Comparison of ENCODE assay signal across 9 cellular contexts in genomic region chr22:40721266-40721665, GRCh38. TPM values are rescaled to one million over a fixed set of nuclear protein-coding genes. Genes with fewer than 3 reads are reported as not detected.
DNase-seq lines count a peak whose midpoint lies in the region; ATAC-seq and TF ChIP-seq lines count a peak whose summit lies in the region.
"Had no signal": no experiment of that assay in that cellular context is flagged by ENCODE, and none has a peak within 500 bp of the region (broad histone marks: within the 10 kb centered on the region; RNA-seq: fewer than 3 reads in every experiment).

No MANE protein-coding gene starts in this region.

- H3K4me3 ChIP-seq in foreskin fibroblast (ENCODE audit: low read depth in 1 of 2, low read length in 2 of 2), result no peak overlapping the region
- H3K4me3 ChIP-seq in stomach, result no peak overlapping the region

- POLR2A ChIA-PET in activated CD4-positive, alpha-beta T cell treated with anti-CD3 and anti-CD28 coated beads for 36 hours (lab: Charles Lee), result no interaction called here

- no peak overlapping the region for H3K27ac Mint-ChIP-seq in activated CD4-positive, alpha-beta T cell treated with anti-CD3 and anti-CD28 coated beads for 36 hours

- no peaks in the 10 kb centered on the region for H3K36me3 Mint-ChIP-seq in activated CD4-positive, alpha-beta T cell treated with anti-CD3 and anti-CD28 coated beads for 36 hours (ENCODE audit: low read depth)

- H3K27ac ChIP-seq in stomach, result peak overlapping the region in 3 of 5 donors; percentile 14 to 42 (median 39)

- CTCF ChIA-PET in activated CD4-positive, alpha-beta T cell treated with anti-CD3 and anti-CD28 coated beads for 36 hours (lab: Charles Lee), result interaction anchor here (0.6 to 0.7 kb wide), 3 partner anchors 13 to 582 kb away, joined by 3 to 4 read pairs (median 3); partner anchors contain the start of gene MRTFA

- H3K9me3 Mint-ChIP-seq in activated CD4-positive, alpha-beta T cell treated with anti-CD3 and anti-CD28 coated beads for 36 hours (ENCODE audit: low read depth), result no peaks in the 10 kb centered on the region

- no peaks in the 10 kb centered on the region for H3K27me3 Mint-ChIP-seq in activated CD4-positive, alpha-beta T cell treated with anti-CD3 and anti-CD28 coated beads for 36 hours

- ATAC-seq in activated CD4-positive, alpha-beta T cell treated with anti-CD3 and anti-CD28 coated beads for 36 hours, result peak; percentile 12

- no peaks in the 10 kb centered on the region for H3K27me3 ChIP-seq in stomach

- intact Hi-C loops in activated CD4-positive, alpha-beta T cell treated with anti-CD3 and anti-CD28 coated beads for 36 hours (cut with DNase I, micrococcal nuclease), result no loop called here
- intact Hi-C loops in stomach (cut with DNase I; ENCODE audit: low total_unique reads), result no loop called here

- peaks cover 7% of the 10 kb centered on the region for H3K4me1 Mint-ChIP-seq in activated CD4-positive, alpha-beta T cell treated with anti-CD3 and anti-CD28 coated beads for 36 hours

- DNase-seq in activated CD4-positive, alpha-beta T cell treated with anti-CD3 and anti-CD28 coated beads for 36 hours, result no peak
- DNase-seq in activated CD4-positive, alpha-beta T cell treated with anti-CD3 and anti-CD28 coated beads for 1 hour, result no peak
- DNase-seq in NCI-H82 (lab: John Stamatoyannopoulos, UW) (peak; percentile 66), foreskin fibroblast (peak; percentile 24 to 59), stomach (no peak), HPDE6-E6E7 (ENCODE audit: extremely low spot score) (no peak), DMS114 treated with DMSO at 0.1 percent for 48 hours (lab: John Stamatoyannopoulos, UW; ENCODE audit: unreplicated experiment) (no peak), ACHN (no peak)
- DNase-seq: activated gamma-delta T cell had no signal

- WGBS in stomach, 5 donors, result 9 to 19% (median 16%) methylated on average over 6 of the region's 6 CpGs

- H3K4me3 Mint-ChIP-seq in activated CD4-positive, alpha-beta T cell treated with anti-CD3 and anti-CD28 coated beads for 36 hours, result no peak overlapping the region

- no peaks in the 10 kb centered on the region for H3K9me3 ChIP-seq in stomach

- in situ Hi-C loops in ACHN (cut with HindIII; ENCODE audit: low pct_ligation_motif_present, low pct_unique_long_range_greater_than_20kb, low sequenced_read_pairs), result no loop called here

- no peaks in the 10 kb centered on the region for H3K36me3 ChIP-seq in stomach

- TF ChIP-seq CTCF in foreskin fibroblast (IDR thresholded peaks at IDR 0.05; ENCODE audit: low read depth, low read length), result no peak
- TF ChIP-seq CTCF in stomach (IDR thresholded peaks at IDR 0.05), result no peak

- peaks cover 0 to 10% (median 3%) of the 10 kb centered on the region in 4 donors for H3K4me1 ChIP-seq in stomach

- no peak for TF ChIP-seq EP300 in stomach (IDR thresholded peaks at IDR 0.05)

- no peak for TF ChIP-seq POLR2A in stomach (IDR thresholded peaks at IDR 0.05)

RNA-seq across cellular contexts. Expression of gene MCHR1, which starts 42.0 kb away (rescaled TPM):
- total RNA-seq in activated CD4-positive, alpha-beta T cell treated with anti-CD3 and anti-CD28 coated beads for 36 hours, result not detected
- total RNA-seq in stomach, result not detected
- under 1 TPM in 2 of 3 donors, not detected in 1; 0.08 to 0.25 TPM for polyA plus RNA-seq in stomach

Comparison
In these comparisons a context has a peak if more than half of its experiments do, and no peak if none do; other contexts are left out.
1. DNase-seq: peak in NCI-H82 (single experiment) and foreskin fibroblast (2 of 2); none in activated CD4-positive, alpha-beta T cell treated with anti-CD3 and anti-CD28 coated beads for 36 hours (single experiment), activated CD4-positive, alpha-beta T cell treated with anti-CD3 and anti-CD28 coated beads for 1 hour (single experiment), stomach (single experiment), HPDE6-E6E7 (single experiment), DMS114 treated with DMSO at 0.1 percent for 48 hours (single experiment) and ACHN (single experiment).